In genomic region chr12:24797901-24798300, GRCh38 we compare ENCODE assay signal across 22 cellular contexts.
DNase-seq lines count a peak whose midpoint lies in the region; ATAC-seq and TF ChIP-seq lines count a peak whose summit lies in the region.
"Had no signal": no experiment of that assay in that cellular context is flagged by ENCODE, and none has a peak within 500 bp of the region (broad histone marks: within the 10 kb centered on the region; RNA-seq: fewer than 3 reads in every experiment).

No MANE protein-coding gene starts in this region.

- WGBS in transverse colon (ENCODE audit: low coverage in 1 of 2), 2 donors = 85 to 90% methylated on average over 2 of the region's 2 CpGs

- H3K27me3 ChIP-seq in transverse colon = no peaks in the 10 kb centered on the region
- H3K27me3 ChIP-seq: neural progenitor cell, testis had no signal

- H3K9me3 ChIP-seq in transverse colon = no peaks in the 10 kb centered on the region
- H3K9me3 ChIP-seq: testis had no signal

- peaks cover under 1 to 7% (median 4%) of the 10 kb centered on the region in 7 donors for H3K9me3 Mint-ChIP-seq in naive B cell
- H3K9me3 Mint-ChIP-seq: activated naive CD4-positive, alpha-beta T cell treated with anti-CD3 and anti-CD28 coated beads, Interleukin-2, amount 50 U/mL, for 24 hours had no signal

- H3K27ac Mint-ChIP-seq in naive B cell = peak overlapping the region; percentile 71 to 89 (median 87)
- H3K27ac Mint-ChIP-seq: activated naive CD4-positive, alpha-beta T cell treated with anti-CD3 and anti-CD28 coated beads, Interleukin-2, amount 50 U/mL, for 24 hours; brain; neural progenitor cell had no signal

- TF ChIP-seq CTCF in transverse colon (IDR thresholded peaks at IDR 0.05) = no peak

- intact Hi-C loops in transverse colon (cut with DNase I; ENCODE audit: low total_unique reads) = no loop called here

- no peak for TF ChIP-seq EP300 in transverse colon (IDR thresholded peaks at IDR 0.05; ENCODE audit: low read depth)

- ATAC-seq in GM18868 (IDR thresholded peaks at IDR 0.05; ENCODE audit: unreplicated experiment) = peak; percentile 3
- ATAC-seq in GM21529 (IDR thresholded peaks at IDR 0.05; ENCODE audit: unreplicated experiment) = peak; percentile 4
- ATAC-seq in HG03342 (IDR thresholded peaks at IDR 0.05; ENCODE audit: unreplicated experiment) = peak; percentile 12
- no peak for ATAC-seq in naive B cell (ENCODE audit: low read depth in 2 of 2)
- no peak for ATAC-seq in GM21360 (IDR thresholded peaks at IDR 0.05; ENCODE audit: unreplicated experiment)
- ATAC-seq: right cardiac atrium had no signal

- peak overlapping the region in 7 of 8 donors; percentile 24 to 61 (median 45) for H3K4me3 Mint-ChIP-seq in naive B cell
- H3K4me3 Mint-ChIP-seq: activated naive CD4-positive, alpha-beta T cell treated with anti-CD3 and anti-CD28 coated beads, Interleukin-2, amount 50 U/mL, for 24 hours; brain; neural progenitor cell had no signal

- DNase-seq in naive B cell (no peak), NCI-H1092 treated with DMSO at 0.1 percent for 48 hours (lab: John Stamatoyannopoulos, UW) (no peak), superior temporal gyrus (ENCODE audit: extremely low spot score) (no peak), transverse colon (no peak)
- DNase-seq: activated CD4-positive, alpha-beta T cell treated with anti-CD3 and anti-CD28 coated beads for 4 hours; activated CD8-positive, alpha-beta memory T cell treated with anti-CD3 and anti-CD28 coated beads, Interleukin-2, amount 50 U/mL, for 48 hours; AML-193; DMS 273 treated with DMSO at 0.1 percent for 48 hours; islet precursor cell; NCI-H2029; NCI-H510A treated with DMSO at 0.1 percent for 48 hours; right cardiac atrium; stimulated activated CD4-positive, alpha-beta T cell treated with anti-CD3 and anti-CD28 coated beads, Interleukin-2, amount 100 ng/mL, for 24 hours; T-helper 9 cell; testis had no signal

- H3K27me3 Mint-ChIP-seq in naive B cell = no peaks in the 10 kb centered on the region

- H3K4me1 Mint-ChIP-seq in naive B cell = peaks cover 20 to 42% (median 42%) of the 10 kb centered on the region in 3 donors
- H3K4me1 Mint-ChIP-seq: brain, neural progenitor cell had no signal

- no peaks in the 10 kb centered on the region for H3K36me3 ChIP-seq in transverse colon
- H3K36me3 ChIP-seq: neural progenitor cell had no signal

- no peak for TF ChIP-seq POLR2A in transverse colon (IDR thresholded peaks at IDR 0.05)

- no peaks in the 10 kb centered on the region for H3K4me1 ChIP-seq in transverse colon
- H3K4me1 ChIP-seq: neural progenitor cell, testis had no signal

- H3K27ac ChIP-seq in transverse colon = no peak overlapping the region
- H3K27ac ChIP-seq: neural progenitor cell, testis had no signal

- H3K4me3 ChIP-seq in transverse colon = no peak overlapping the region
- H3K4me3 ChIP-seq: neural progenitor cell, testis had no signal

- in situ Hi-C loops in transverse colon (cut with MboI; ENCODE audit: low pct_ligation_motif_present in 1 of 4, low pct_unique_long_range_greater_than_20kb in 1 of 4, low sequenced_read_pairs in 3 of 4) = no loop called here

- peaks cover 0 to 2% of the 10 kb centered on the region in 2 donors for H3K36me3 Mint-ChIP-seq in naive B cell
- H3K36me3 Mint-ChIP-seq: activated naive CD4-positive, alpha-beta T cell treated with anti-CD3 and anti-CD28 coated beads, Interleukin-2, amount 50 U/mL, for 24 hours; brain; neural progenitor cell had no signal

Comparison
In these comparisons a context has a peak if more than half of its experiments do, and no peak if none do; other contexts are left out.
1. ATAC-seq: peak in GM18868 (single experiment), GM21529 (single experiment) and HG03342 (single experiment); none in naive B cell (0 of 2) and GM21360 (single experiment).